In genomic region chr5:1479581-1480188, GRCh38 we compare ENCODE assay signal across 8 cellular contexts. TPM values are rescaled to one million over a fixed set of nuclear protein-coding genes. Genes with fewer than 3 reads are reported as not detected.
A peak's percentile ranks its signal among the peaks of the same experiment; 100 is the strongest.
DNase-seq lines count a peak whose midpoint lies in the region; ATAC-seq and TF ChIP-seq lines count a peak whose summit lies in the region.

No MANE protein-coding gene starts in this region.

- H3K4me3 Mint-ChIP-seq in T-cell, result no peak overlapping the region
- no peak overlapping the region for H3K4me3 Mint-ChIP-seq in activated T-helper 2 cell treated with anti-CD3 and anti-CD28 coated beads, Interferon-gamma antibody, Interleukin-2, Interleukin-4, amounts not matched to agents 10 μg/mL and 5 μg/mL and 100 μg/mL, durations not matched to agents 14 hours and 24 hours and 36 hours (ENCODE audit: low read depth)

- no peaks in the 10 kb centered on the region for H3K9me3 Mint-ChIP-seq in T-cell
- H3K9me3 Mint-ChIP-seq in activated T-helper 2 cell treated with anti-CD3 and anti-CD28 coated beads, Interferon-gamma antibody, Interleukin-2, Interleukin-4, amounts not matched to agents 10 μg/mL and 5 μg/mL and 100 μg/mL, durations not matched to agents 14 hours and 24 hours and 36 hours, result no peaks in the 10 kb centered on the region

- peaks cover 6 to 14% (median 7%) of the 10 kb centered on the region in 3 donors for H3K4me1 Mint-ChIP-seq in T-cell
- H3K4me1 Mint-ChIP-seq in activated T-helper 2 cell treated with anti-CD3 and anti-CD28 coated beads, Interferon-gamma antibody, Interleukin-2, Interleukin-4, amounts not matched to agents 10 μg/mL and 5 μg/mL and 100 μg/mL, durations not matched to agents 14 hours and 24 hours and 36 hours (ENCODE audit: low read depth), result peaks cover 2% of the 10 kb centered on the region

- POLR2A ChIA-PET in T-cell (lab: Charles Lee), result no interaction called here

- H3K27ac ChIP-seq in GM23248 (peak overlapping the region; percentile 3; the same call in 1 of the 2 replicates), colonic mucosa (no peak overlapping the region), tibial nerve (peak overlapping the region in 3 of 4 donors; percentile 22 to 58 (median 26))

- peak; percentile 51 for TF ChIP-seq CTCF in colonic mucosa (IDR thresholded peaks at IDR 0.05)
- peak; percentile 27 to 74 (median 63) for TF ChIP-seq CTCF in tibial nerve (IDR thresholded peaks at IDR 0.05)

- peak; percentile 15 to 52 for DNase-seq in AML-193 (lab: John Stamatoyannopoulos, UW)
- DNase-seq in GM23248, result peak; percentile 77
- DNase-seq in T-cell, result peak in 28 of 34 experiments; percentile 24 to 64 (median 44)
- DNase-seq in colonic mucosa, result no peak
- DNase-seq in medulla oblongata (ENCODE audit: extremely low spot score), result peak; percentile 40
- DNase-seq in tibial nerve (ENCODE audit: low spot score in 2 of 2), result peak in 1 of 2 donors; percentile 45
- no peak for DNase-seq in activated T-helper 2 cell treated with anti-CD3 and anti-CD28 coated beads, Interferon-gamma antibody, Interleukin-2, Interleukin-4, amounts not matched to agents 10 μg/mL and 5 μg/mL and 100 μg/mL, durations not matched to agents 14 hours and 24 hours and 36 hours (ENCODE audit: low spot score)

- peak; percentile 53 to 73 for TF ChIP-seq EP300 in tibial nerve (IDR thresholded peaks at IDR 0.05)

- H2AFZ ChIP-seq in GM23248, result no peak overlapping the region

- H4K20me1 ChIP-seq in GM23248 (ENCODE audit: insufficient read depth), result no peaks in the 10 kb centered on the region

- H3K4me1 ChIP-seq in GM23248 (ENCODE audit: insufficient read depth), result no peaks in the 10 kb centered on the region
- no peaks in the 10 kb centered on the region for H3K4me1 ChIP-seq in colonic mucosa
- H3K4me1 ChIP-seq in tibial nerve, result peaks cover 0 to 11% (median 0%) of the 10 kb centered on the region in 4 donors

- H3K27me3 Mint-ChIP-seq in T-cell, result no peaks in the 10 kb centered on the region
- no peaks in the 10 kb centered on the region for H3K27me3 Mint-ChIP-seq in activated T-helper 2 cell treated with anti-CD3 and anti-CD28 coated beads, Interferon-gamma antibody, Interleukin-2, Interleukin-4, amounts not matched to agents 10 μg/mL and 5 μg/mL and 100 μg/mL, durations not matched to agents 14 hours and 24 hours and 36 hours (ENCODE audit: low read depth)

- CTCF ChIA-PET in T-cell (lab: Charles Lee), result interaction anchor here (0.6 to 1.3 kb wide), 4 partner anchors 39 to 318 kb away, joined by 3 to 7 read pairs (median 4); no protein-coding TSS in a partner anchor

- no peak overlapping the region for H3K4me2 ChIP-seq in GM23248 (ENCODE audit: unreplicated experiment)

- H3K36me3 ChIP-seq in GM23248 (ENCODE audit: low read depth), result peaks cover 13% of the 10 kb centered on the region
- H3K36me3 ChIP-seq in colonic mucosa, result no peaks in the 10 kb centered on the region
- H3K36me3 ChIP-seq in tibial nerve, result peaks cover 0 to 52% (median 6%) of the 10 kb centered on the region in 3 donors

- H3K9ac ChIP-seq in GM23248, result no peak overlapping the region
- H3K9ac ChIP-seq in colonic mucosa (ENCODE audit: low read depth in 2 of 2, low read length in 2 of 2), result no peak overlapping the region

- H3K27ac Mint-ChIP-seq in T-cell, result no peak overlapping the region
- H3K27ac Mint-ChIP-seq in activated T-helper 2 cell treated with anti-CD3 and anti-CD28 coated beads, Interferon-gamma antibody, Interleukin-2, Interleukin-4, amounts not matched to agents 10 μg/mL and 5 μg/mL and 100 μg/mL, durations not matched to agents 14 hours and 24 hours and 36 hours, result no peak overlapping the region

- H3K9me2 ChIP-seq in GM23248 (ENCODE audit: insufficient read depth), result no peaks in the 10 kb centered on the region

- 33 to 36% methylated on average over 20 to 21 of the region's 21 CpGs for WGBS in GM23248 (ENCODE audit: low coverage in 1 of 2, low lambda C conversion rate in 2 of 2, missing lambda C conversion rate in 2 of 2), 2 experiments
- 48 to 50% methylated on average over 21 of the region's 21 CpGs for WGBS in tibial nerve, 2 donors

- H3K4me3 ChIP-seq in GM23248 (no peak overlapping the region), colonic mucosa (no peak overlapping the region), tibial nerve (no peak overlapping the region)

- no peaks in the 10 kb centered on the region for H3K27me3 ChIP-seq in GM23248 (replicated peaks; ENCODE audit: insufficient read depth)
- no peaks in the 10 kb centered on the region for H3K27me3 ChIP-seq in colonic mucosa
- no peaks in the 10 kb centered on the region for H3K27me3 ChIP-seq in tibial nerve

- H3K9me3 ChIP-seq in GM23248 (ENCODE audit: low read depth) (no peaks in the 10 kb centered on the region), colonic mucosa (no peaks in the 10 kb centered on the region), tibial nerve (no peaks in the 10 kb centered on the region)

- ATAC-seq in T-cell (replicated peaks in 1 of 4) (peak in 3 of 4 experiments; percentile 31 to 68 (median 47)), HG03108 (IDR thresholded peaks at IDR 0.05; ENCODE audit: unreplicated experiment) (no peak)

- in situ Hi-C loops in GM23248 (cut with MboI), result loop anchor here (10.0 kb wide), 1 partner anchor 125 kb away; no protein-coding TSS in a partner anchor

- H3K36me3 Mint-ChIP-seq in T-cell, result peaks cover 19% of the 10 kb centered on the region
- H3K36me3 Mint-ChIP-seq in activated T-helper 2 cell treated with anti-CD3 and anti-CD28 coated beads, Interferon-gamma antibody, Interleukin-2, Interleukin-4, amounts not matched to agents 10 μg/mL and 5 μg/mL and 100 μg/mL, durations not matched to agents 14 hours and 24 hours and 36 hours (ENCODE audit: low read depth), result peaks cover 27% of the 10 kb centered on the region

- intact Hi-C loops in colonic mucosa (cut with DNase I), result no loop called here
- intact Hi-C loops in activated T-helper 2 cell treated with anti-CD3 and anti-CD28 coated beads, Interferon-gamma antibody, Interleukin-2, Interleukin-4, amounts not matched to agents 10 μg/mL and 5 μg/mL and 100 μg/mL, durations not matched to agents 14 hours and 24 hours and 36 hours (cut with micrococcal nuclease), result loop anchor here (1.0 kb wide), 1 partner anchor 162 kb away; no protein-coding TSS in a partner anchor

- TF ChIP-seq POLR2A in tibial nerve (IDR thresholded peaks at IDR 0.05), result no peak

- no peaks in the 10 kb centered on the region for H3K79me2 ChIP-seq in GM23248 (ENCODE audit: insufficient read depth)

- H3F3A ChIP-seq in GM23248 (ENCODE audit: insufficient read depth), result no peaks in the 10 kb centered on the region

RNA-seq across cellular contexts. Expression of gene SLC6A3, which starts 34.4 kb away (rescaled TPM):
- not detected in 2 replicates for total RNA-seq in GM23248 (2014; rRNA removed; shearing (Covaris generic))
- not detected in 2 replicates for polyA plus RNA-seq in GM23248 (2016; fragmentation: Nextera tagmentation; extraction: Ambion mirVana)
- total RNA-seq in T-cell (under 1 TPM in 1 of 5 donors, not detected in 4; 0.22 TPM), colonic mucosa (not detected), tibial nerve (under 1 TPM in 2 of 4 donors, not detected in 2; 0.20 to 0.90 TPM)
- not detected in 2 replicates for total RNA-seq in activated T-helper 2 cell treated with anti-CD3 and anti-CD28 coated beads, Interferon-gamma antibody, Interleukin-2, Interleukin-4, amounts not matched to agents 10 μg/mL and 5 μg/mL and 100 μg/mL, durations not matched to agents 14 hours and 24 hours and 36 hours

RNA-seq across cellular contexts. Expression of gene LPCAT1, which starts 44.1 kb away (rescaled TPM):
- total RNA-seq in GM23248 (2014; rRNA removed; shearing (Covaris generic)), result 31.6 and 48.4 TPM in 2 replicates
- polyA plus RNA-seq in GM23248 (2016; fragmentation: Nextera tagmentation; extraction: Ambion mirVana), result 19.2 and 22.2 TPM in 2 replicates
- total RNA-seq in T-cell, result 10 to 100 TPM; 27.9 to 57.7 (median 50.3) TPM
- 10 to 100 TPM; 17.1 to 27.3 TPM for total RNA-seq in colonic mucosa
- 10 to 100 TPM; 23.4 to 45.3 (median 26.8) TPM for total RNA-seq in tibial nerve
- 78.4 and 79.0 TPM in 2 replicates for total RNA-seq in activated T-helper 2 cell treated with anti-CD3 and anti-CD28 coated beads, Interferon-gamma antibody, Interleukin-2, Interleukin-4, amounts not matched to agents 10 μg/mL and 5 μg/mL and 100 μg/mL, durations not matched to agents 14 hours and 24 hours and 36 hours

Comparison
In these comparisons a context has a peak if more than half of its experiments do, and no peak if none do; other contexts are left out.
1. DNase-seq: peak in AML-193 (2 of 2), GM23248 (single experiment), T-cell (28 of 34) and medulla oblongata (single experiment); none in colonic mucosa (single experiment) and activated T-helper 2 cell treated with anti-CD3 and anti-CD28 coated beads, Interferon-gamma antibody, Interleukin-2, Interleukin-4, amounts not matched to agents 10 μg/mL and 5 μg/mL and 100 μg/mL, durations not matched to agents 14 hours and 24 hours and 36 hours (single experiment).